ENCODE assay signal across 26 cellular contexts in genomic region chr3:22617372-22617771, GRCh38.
"Had no signal": no experiment of that assay in that cellular context is flagged by ENCODE, and none has a peak within 500 bp of the region (broad histone marks: within the 10 kb centered on the region; RNA-seq: fewer than 3 reads in every experiment).

No MANE protein-coding gene starts in this region.

- DNase-seq: stimulated activated CD4-positive, alpha-beta T cell treated with anti-CD3 and anti-CD28 coated beads, Interleukin-2, amount 100 ng/mL, for 48 hours; stimulated activated CD4-positive, alpha-beta T cell treated with anti-CD3 and anti-CD28 coated beads, Interleukin-4, amount 100 ng/mL, for 1 hour; stimulated activated CD4-positive, alpha-beta T cell treated with anti-CD3 and anti-CD28 coated beads, Interleukin-4, amount 100 ng/mL, for 24 hours; stimulated activated CD4-positive, alpha-beta T cell treated with anti-CD3 and anti-CD28 coated beads, Interleukin-4, amount 100 ng/mL, for 4 hours; stimulated activated CD8-positive, alpha-beta memory T cell treated with anti-CD3 and anti-CD28 coated beads, Interleukin-4, amount 100 ng/mL, for 48 hours; stimulated activated naive B cell treated with anti-CD40 and anti-IgM and Interleukin-4, amounts not matched to agents 10 μg/mL and 1 μg/mL and 100 μg/mL, for 72 hours; stimulated activated naive CD4-positive, alpha-beta T cell; stimulated activated naive CD4-positive, alpha-beta T cell treated with Interleukin-2 at 50 U/mL for 16 hours; stimulated activated naive CD8-positive, alpha-beta T cell treated with anti-CD3 and anti-CD28 coated beads, Interleukin-15, amount 100 ng/mL, for 72 hours; stimulated activated naive CD8-positive, alpha-beta T cell treated with anti-CD3 and anti-CD28 coated beads, Interleukin-15, Interleukin-2, amounts not matched to agents 100 U/mL and 50 U/mL, for 24 hours; stomach; substantia nigra; testis; thyroid gland; tibial artery; transverse colon; trophoblast cell; upper lobe of left lung; upper lobe of right lung; uterus had no signal

- H3K4me3 ChIP-seq: stomach, suprapubic skin, testis, thoracic aorta, thyroid gland, tibial artery, tibial nerve, transverse colon, upper lobe of left lung, upper lobe of right lung, uterus, vagina had no signal

- H3K27me3 ChIP-seq: stomach, suprapubic skin, testis, thyroid gland, tibial artery, tibial nerve, transverse colon, upper lobe of left lung, upper lobe of right lung, uterus, vagina had no signal

- H3K36me3 ChIP-seq: stomach, suprapubic skin, thoracic aorta, thyroid gland, tibial artery, tibial nerve, transverse colon, upper lobe of left lung, upper lobe of right lung, uterus, vagina had no signal

- H3K4me1 ChIP-seq: stomach, suprapubic skin, testis, thyroid gland, tibial artery, transverse colon, upper lobe of left lung, upper lobe of right lung, uterus, vagina had no signal

- H3K9me3 ChIP-seq: stomach, suprapubic skin, testis, thoracic aorta, thyroid gland, tibial artery, tibial nerve, transverse colon, upper lobe of left lung, upper lobe of right lung, uterus, vagina had no signal

- H3K27ac ChIP-seq: stomach, suprapubic skin, testis, thoracic aorta, thyroid gland, tibial artery, tibial nerve, transverse colon, upper lobe of left lung, upper lobe of right lung, uterus, vagina had no signal

- ATAC-seq: stimulated activated effector memory CD8-positive, alpha-beta T cell treated with anti-CD3 and anti-CD28 coated beads, Interleukin-12 subunit alpha, Interleukin-12 subunit beta, amount 100 ng/mL, for 72 hours; stimulated activated memory B cell treated with anti-CD40 and anti-IgM and Interleukin-4, amounts not matched to agents 10 μg/mL and 1 μg/mL and 100 μg/mL, for 72 hours; stimulated activated naive B cell treated with anti-CD40 and anti-IgM and Interleukin-4, amounts not matched to agents 10 μg/mL and 1 μg/mL and 100 μg/mL, for 72 hours; stimulated activated naive CD8-positive, alpha-beta T cell treated with anti-CD3 and anti-CD28 coated beads, Interleukin-15, amount 100 ng/mL, for 72 hours; stimulated activated naive CD8-positive, alpha-beta T cell treated with anti-CD3 and anti-CD28 coated beads, Interleukin-15, Interleukin-2, amounts not matched to agents 100 U/mL and 50 U/mL, for 24 hours; upper lobe of right lung had no signal
